In genomic region chr1:230087034-230087721, GRCh38 we compare ENCODE assay signal across 11 cellular contexts. TPM values are rescaled to one million over a fixed set of nuclear protein-coding genes. Genes with fewer than 3 reads are reported as not detected.
DNase-seq lines count a peak whose midpoint lies in the region; ATAC-seq, FAIRE-seq and TF ChIP-seq lines count a peak whose summit lies in the region.
"Had no signal": no experiment of that assay in that cellular context is flagged by ENCODE, and none has a peak within 500 bp of the region (broad histone marks: within the 10 kb centered on the region; RNA-seq: fewer than 3 reads in every experiment).

No MANE protein-coding gene starts in this region.

- no peak for FAIRE-seq in GM12878 (lab: Jason Lieb, UNC)
- FAIRE-seq: HepG2 had no signal

- BruUV-seq in GM12878 (replicated peaks; lab: Mats Ljungman, UMichigan) (no TSS peak), Calu3 (replicated peaks; lab: Mats Ljungman, UMichigan) (no TSS peak)

- TF ChIP-seq CTCF in GM12878 (IDR thresholded peaks at IDR 0.05 in 2 of 3, conservative IDR thresholded peaks at IDR 0.05 in 1 of 3; ENCODE audit: control insufficient read depth in 2 of 3, extremely low read depth in 1 of 3, insufficient read depth in 1 of 3, low read depth in 3 of 3, low read length in 3 of 3): no peak
- no peak for TF ChIP-seq CTCF in neural crest cell (conservative IDR thresholded peaks at IDR 0.05)
- no peak for TF ChIP-seq CTCF in Calu3 (IDR thresholded peaks at IDR 0.05; ENCODE audit: unreplicated experiment)

- DNase-seq in DMS79 treated with DMSO at 0.1 percent for 48 hours (lab: John Stamatoyannopoulos, UW) (peak; percentile 79), GM12878 (ENCODE audit: low read depth, low spot score) (no peak), neural crest cell (ENCODE audit: low read depth, low spot score) (no peak), DMS114 treated with DMSO at 0.1 percent for 48 hours (lab: John Stamatoyannopoulos, UW; ENCODE audit: unreplicated experiment) (no peak), Calu3 (no peak)
- no peak for DNase-seq in effector memory CD8-positive, alpha-beta T cell
- DNase-seq: EL had no signal

- H3K4me1 ChIP-seq in GM12878 (ENCODE audit: control insufficient read depth, insufficient read depth, low read length): peaks cover 8% of the 10 kb centered on the region; the same call in 1 of the 2 replicates

- RAD21 ChIA-PET in GM12878 (lab: Charles Lee; ENCODE audit: unreplicated experiment): interaction anchor here (0.7 to 1.6 kb wide), 3 partner anchors 17 to 81 kb away, joined by 4 to 5 read pairs (median 5); no protein-coding TSS in a partner anchor

- CTCF ChIA-PET in GM12878 (lab: Yijun Ruan, JAX) (interaction anchor here (0.5 to 1.6 kb wide), 4 partner anchors 15 to 371 kb away, joined by 3 to 6 read pairs (median 3); no protein-coding TSS in a partner anchor), Calu3 (lab: Charles Lee) (interaction anchor here (0.6 kb wide), 1 partner anchor 46 kb away, joined by 5 read pairs; no protein-coding TSS in a partner anchor)

- peak overlapping the region; percentile 94 for H3K27ac ChIP-seq in KOPT-K1 (ENCODE audit: low read depth, low read length, poor library complexity, severe bottlenecking)
- H3K27ac ChIP-seq in GM12878 (ENCODE audit: control insufficient read depth, insufficient read depth): no peak overlapping the region

- TF ChIP-seq EP300 in GM12878 (IDR thresholded peaks at IDR 0.05; ENCODE audit: borderline replicate concordance in 1 of 2, control insufficient read depth in 1 of 2, low read depth in 2 of 2, low read length in 2 of 2): no peak

- SMC1A ChIA-PET in GM12878 (lab: Charles Lee; ENCODE audit: uncharacterized antibody, unreplicated experiment): interaction anchor here (0.7 to 1.4 kb wide), 8 partner anchors 8 to 426 kb away, joined by 3 to 5 read pairs (median 4); no protein-coding TSS in a partner anchor

- H3K9me3 Mint-ChIP-seq in neural crest cell (peaks cover 4% of the 10 kb centered on the region), Calu3 (ENCODE audit: low read depth, unreplicated experiment) (no peaks in the 10 kb centered on the region)
- peaks cover 7 to 9% of the 10 kb centered on the region in 2 donors for H3K9me3 Mint-ChIP-seq in effector memory CD8-positive, alpha-beta T cell
- H3K9me3 Mint-ChIP-seq: type B pancreatic cell had no signal

- TF ChIP-seq POLR2A in GM12878 (IDR thresholded peaks at IDR 0.05; ENCODE audit: low read depth, low read length): no peak

- H3K4me3 Mint-ChIP-seq in neural crest cell: no peak overlapping the region
- H3K4me3 Mint-ChIP-seq in effector memory CD8-positive, alpha-beta T cell: no peak overlapping the region
- H3K4me3 Mint-ChIP-seq in Calu3 (ENCODE audit: low read depth, unreplicated experiment): no peak overlapping the region
- H3K4me3 Mint-ChIP-seq: type B pancreatic cell had no signal

- H3K27ac Mint-ChIP-seq in neural crest cell (ENCODE audit: unreplicated experiment) (peak overlapping the region; percentile 54), Calu3 (ENCODE audit: unreplicated experiment) (no peak overlapping the region)
- H3K27ac Mint-ChIP-seq in effector memory CD8-positive, alpha-beta T cell: peak overlapping the region in 1 of 2 donors; percentile 62
- H3K27ac Mint-ChIP-seq: type B pancreatic cell had no signal

- H3K9ac ChIP-seq in GM12878 (ENCODE audit: control insufficient read depth, insufficient read depth, low read length): no peak overlapping the region

- 81% methylated on average over 11 of the region's 11 CpGs for WGBS in GM12878 (ENCODE audit: insufficient coverage, insufficient replicate concordance, low lambda C conversion rate, missing lambda C conversion rate)

- peaks cover 13% of the 10 kb centered on the region for H3K4me1 Mint-ChIP-seq in neural crest cell
- peaks cover 37 to 50% of the 10 kb centered on the region in 2 donors for H3K4me1 Mint-ChIP-seq in effector memory CD8-positive, alpha-beta T cell (ENCODE audit: low read depth in 2 of 2)
- peaks cover 99% of the 10 kb centered on the region for H3K4me1 Mint-ChIP-seq in Calu3 (ENCODE audit: low read depth, unreplicated experiment)

- H3K9me3 ChIP-seq in KOPT-K1 (ENCODE audit: insufficient read depth, low read length, poor library complexity, severe bottlenecking) (no peaks in the 10 kb centered on the region), GM12878 (replicated peaks; ENCODE audit: control insufficient read depth, insufficient read depth, low read length) (no peaks in the 10 kb centered on the region; the same call in 2 of the 3 replicates)

- H3K36me3 ChIP-seq in KOPT-K1 (ENCODE audit: insufficient read depth, low read length) (peaks cover 36% of the 10 kb centered on the region), GM12878 (ENCODE audit: control insufficient read depth in 2 of 2, insufficient read depth in 2 of 2, low read length in 1 of 2) (peaks cover 0 to 3% of the 10 kb centered on the region in 2 experiments; a peak in 2 of 4 replicates)

- no peaks in the 10 kb centered on the region for H3K27me3 ChIP-seq in GM12878 (replicated peaks in 1 of 2; ENCODE audit: control insufficient read depth in 2 of 2, insufficient read depth in 2 of 2, low read length in 1 of 2)

- POLR2A ChIA-PET in GM12878 (lab: Charles Lee): no interaction called here

- H2AFZ ChIP-seq in GM12878 (ENCODE audit: control insufficient read depth, low read depth, low read length): no peak overlapping the region

- no peak overlapping the region for H3K4me3 ChIP-seq in GM12878

- ATAC-seq in GM12878: peak; percentile 14
- no peak for ATAC-seq in effector memory CD8-positive, alpha-beta T cell (replicated peaks)
- no peak for ATAC-seq in HG02884 (IDR thresholded peaks at IDR 0.05; ENCODE audit: unreplicated experiment)
- ATAC-seq: HepG2 had no signal

- H3K27me3 Mint-ChIP-seq in neural crest cell (ENCODE audit: low read depth) (no peaks in the 10 kb centered on the region), Calu3 (ENCODE audit: unreplicated experiment) (no peaks in the 10 kb centered on the region)
- H3K27me3 Mint-ChIP-seq in effector memory CD8-positive, alpha-beta T cell: no peaks in the 10 kb centered on the region

- no peaks in the 10 kb centered on the region for H4K20me1 ChIP-seq in GM12878 (ENCODE audit: control insufficient read depth, insufficient read depth)

- intact Hi-C loops in GM12878 (cut with micrococcal nuclease; ENCODE audit: unreplicated experiment) (no loop called here), Calu3 (cut with micrococcal nuclease; ENCODE audit: unreplicated experiment) (no loop called here)

- peaks cover 14% of the 10 kb centered on the region for H3K36me3 Mint-ChIP-seq in neural crest cell (ENCODE audit: low read depth)
- peaks cover 18% of the 10 kb centered on the region for H3K36me3 Mint-ChIP-seq in effector memory CD8-positive, alpha-beta T cell (ENCODE audit: insufficient read depth)
- peaks cover 36% of the 10 kb centered on the region for H3K36me3 Mint-ChIP-seq in Calu3 (ENCODE audit: insufficient read depth, unreplicated experiment)

- in situ Hi-C loops in GM12878 (cut with MboI): no loop called here

- TF ChIP-seq RAD21 in GM12878 (IDR thresholded peaks at IDR 0.05; ENCODE audit: insufficient read depth, low read depth, low read length): no peak

- H3K4me2 ChIP-seq in GM12878 (ENCODE audit: control insufficient read depth, insufficient read depth): no peak overlapping the region

- peaks cover 7% of the 10 kb centered on the region for H3K79me2 ChIP-seq in GM12878 (ENCODE audit: control insufficient read depth, insufficient read depth, low read length)

TF ChIP-seq in GM12878, 131 proteins besides CTCF, POLR2A, EP300 and RAD21 (continues in another document):
- TF ChIP-seq ZBTB11 (CRISPR knock-in tag; IDR thresholded peaks at IDR 0.05): no peak

RNA-seq across cellular contexts. Expression of gene GALNT2, which starts 20.1 kb away (rescaled TPM):
- 73.1 and 76.8 TPM in 2 replicates for total RNA-seq in GM12878 (2013; cell fraction: nucleolus; rRNA removed)
- total RNA-seq in GM12878 (2014; rRNA removed) (12.6 and 14.0 TPM in 2 replicates), GM12878 (2014; rRNA removed; fragmentation: Illumina TruSeq; extraction: Trizol) (11.8 and 13.2 TPM in 2 replicates), GM12878 (2021) (27.7 and 29.7 TPM in 2 replicates), neural crest cell (57.1 and 58.0 TPM in 2 replicates), Calu3 (2022) (136 and 141 TPM in 2 replicates)
- 13.3 TPM for polyA plus RNA-seq in GM12878 (2011; ENCODE audit: low read depth)
- polyA plus RNA-seq in GM12878 (2011; rRNA removed) (19.3 and 21.3 TPM in 2 replicates), GM12878 (2014; fragmentation: Illumina TruSeq; extraction: Trizol) (7.2 and 12.8 TPM in 2 replicates), GM12878 (2014; fragmentation: Nextera tagmentation; extraction: Ambion mirVana) (1 to 10 TPM in 1 of 2 experiments, under 1 TPM in 1; 0.52 to 1.2 TPM), GM12878 (2014; rRNA removed) (19.4 and 20.4 TPM in 2 replicates), GM12878 (2016; fragmentation: Nextera tagmentation; extraction: Ambion mirVana) (10 to 100 TPM; 22.6 to 23.5 TPM)
- polyA plus RNA-seq in GM12878 (2011; cell fraction: cytosol; rRNA removed): 30.2 and 30.3 TPM in 2 replicates
- 28.2 and 29.3 TPM in 2 replicates for polyA plus RNA-seq in GM12878 (2011; cell fraction: nucleus; rRNA removed)
- polyA plus RNA-seq in GM12878 (2012): 26.0 and 28.9 TPM in 2 replicates
- 20.6 and 33.0 TPM in 2 replicates for polyA minus RNA-seq in GM12878 (2011; rRNA and poly(A)+ RNA removed)
- polyA minus RNA-seq in GM12878 (2011; cell fraction: cytosol; rRNA and poly(A)+ RNA removed): 10.5 and 11.9 TPM in 2 replicates
- 16.3 and 27.4 TPM in 2 replicates for polyA minus RNA-seq in GM12878 (2011; cell fraction: nucleus; rRNA and poly(A)+ RNA removed)
